In the genomic region with DNA sequence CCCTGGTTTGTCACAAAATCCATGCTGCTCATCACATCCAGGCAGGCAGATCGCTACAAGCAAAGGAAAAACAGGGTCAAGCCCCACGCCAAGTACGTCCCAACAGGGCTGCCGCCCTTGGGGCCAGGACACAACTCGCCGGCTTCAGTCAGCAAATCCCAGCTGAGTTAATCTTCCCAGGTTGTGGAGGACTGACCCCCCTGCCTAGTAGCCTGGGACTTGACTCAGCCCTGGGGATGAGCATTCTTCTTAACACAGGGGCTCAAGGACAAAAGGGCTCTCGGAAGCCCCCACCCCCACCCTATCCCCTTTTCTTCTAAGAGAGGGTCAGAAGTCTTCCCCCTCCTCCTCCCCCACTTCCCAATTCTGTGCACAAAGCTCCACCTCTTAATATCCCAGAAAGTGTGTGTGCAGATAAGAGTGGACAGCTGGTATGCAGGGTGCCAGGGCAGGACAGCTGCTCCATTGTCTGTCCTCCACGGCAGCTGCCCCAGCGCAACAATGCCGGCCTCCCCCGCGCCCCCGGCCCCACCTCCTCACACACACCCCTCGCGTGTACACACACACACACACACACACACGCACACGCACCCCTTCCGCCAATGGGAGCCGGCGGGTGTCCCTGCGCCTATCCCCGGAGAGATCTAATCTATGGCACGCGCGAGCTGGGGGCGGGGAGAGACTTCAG, we compare ENCODE assay signal across 9 cellular contexts. TPM values are rescaled to one million over a fixed set of nuclear protein-coding genes. Genes with fewer than 3 reads are reported as not detected.
A peak's percentile ranks its signal among the peaks of the same experiment; 100 is the strongest.
DNase-seq lines count a peak whose midpoint lies in the region; ATAC-seq and TF ChIP-seq lines count a peak whose summit lies in the region.
"Had no signal": no experiment of that assay in that cellular context is flagged by ENCODE, and none has a peak within 500 bp of the region (broad histone marks: within the 10 kb centered on the region; RNA-seq: fewer than 3 reads in every experiment).

No MANE protein-coding gene starts in this region.

- no peak for TF ChIP-seq RAD21 in neural cell (conservative IDR thresholded peaks at IDR 0.05)

- H3K79me2 ChIP-seq in neural cell (replicated peaks; ENCODE audit: insufficient read depth, low read length), result peaks cover 49% of the 10 kb centered on the region

- H3K4me3 Mint-ChIP-seq in CD14-positive monocyte, result peak overlapping the region in 1 of 2 donors; percentile 68

- no peak for ATAC-seq in GM18519 (IDR thresholded peaks at IDR 0.05; ENCODE audit: low FRiP score, unreplicated experiment)

- no peak overlapping the region for H3K27ac ChIP-seq in neural cell (ENCODE audit: low read length)
- no peak overlapping the region for H3K27ac ChIP-seq in brain microvascular endothelial cell
- H3K27ac ChIP-seq: BLaER1 had no signal

- no peak overlapping the region for H3K27ac Mint-ChIP-seq in CD14-positive monocyte

- H3K9me2 ChIP-seq in neural cell (ENCODE audit: insufficient read depth, low read length), result no peaks in the 10 kb centered on the region

- peaks cover 11% of the 10 kb centered on the region in 2 donors for H3K36me3 Mint-ChIP-seq in CD14-positive monocyte

- H3K27me3 ChIP-seq in neural cell (ENCODE audit: insufficient read depth, low read depth, low read length) (no peaks in the 10 kb centered on the region), brain microvascular endothelial cell (replicated peaks) (peaks cover 28% of the 10 kb centered on the region)

- no peak for TF ChIP-seq EP300 in neural cell (conservative IDR thresholded peaks at IDR 0.05; ENCODE audit: poor library complexity, severe bottlenecking)

- in situ Hi-C loops in brain microvascular endothelial cell (cut with HindIII; ENCODE audit: low pct_ligation_motif_present, low sequenced_read_pairs), result no loop called here

- TF ChIP-seq CTCF in CD14-positive monocyte (IDR thresholded peaks at IDR 0.05), result no peak
- no peak for TF ChIP-seq CTCF in epithelial cell of esophagus (IDR thresholded peaks at IDR 0.05; ENCODE audit: insufficient read depth, low read depth, low read length, missing control alignments)
- TF ChIP-seq CTCF in neural cell (IDR thresholded peaks at IDR 0.05; ENCODE audit: poor library complexity, severe bottlenecking), result no peak
- no peak for TF ChIP-seq CTCF in brain microvascular endothelial cell (IDR thresholded peaks at IDR 0.05; ENCODE audit: low read depth, low read length, missing control alignments)

- H2AFZ ChIP-seq in neural cell (ENCODE audit: low read depth, low read length), result no peak overlapping the region

- intact Hi-C loops in CD14-positive monocyte (cut with micrococcal nuclease), result no loop called here

- peaks cover 20% of the 10 kb centered on the region for H4K20me1 ChIP-seq in neural cell (ENCODE audit: insufficient read depth)

- peaks cover 12% of the 10 kb centered on the region for H3K4me1 Mint-ChIP-seq in CD14-positive monocyte

- no peaks in the 10 kb centered on the region for H3K9me3 ChIP-seq in neural cell (ENCODE audit: low read length)
- H3K9me3 ChIP-seq: BLaER1 had no signal

- no peaks in the 10 kb centered on the region for H3K36me3 ChIP-seq in neural cell (ENCODE audit: insufficient read depth, low read length)
- no peaks in the 10 kb centered on the region for H3K36me3 ChIP-seq in brain microvascular endothelial cell (replicated peaks)
- H3K36me3 ChIP-seq: BLaER1 had no signal

- peak overlapping the region; percentile 34 for H3K9ac ChIP-seq in neural cell (ENCODE audit: low read length)
- H3K9ac ChIP-seq: BLaER1 had no signal

- peaks cover 0 to 15% (median 10%) of the 10 kb centered on the region in 7 donors for H3K9me3 Mint-ChIP-seq in CD14-positive monocyte

- DNase-seq in CD14-positive monocyte (ENCODE audit: low spot score) (peak; percentile 41), NCI-H69 (lab: John Stamatoyannopoulos, UW) (peak; percentile 64), epithelial cell of esophagus (ENCODE audit: low read depth) (no peak), brain microvascular endothelial cell (no peak), NCI-H1048 (lab: John Stamatoyannopoulos, UW) (no peak)
- no peak for DNase-seq in activated naive CD4-positive, alpha-beta T cell (lab: John Stamatoyannopoulos, UW)

- H3K27me3 Mint-ChIP-seq in CD14-positive monocyte (ENCODE audit: low read depth in 3 of 3), result peaks cover 52 to 74% (median 59%) of the 10 kb centered on the region in 3 donors

- H3K4me2 ChIP-seq in neural cell (ENCODE audit: low read length), result peak overlapping the region; percentile 54
- H3K4me2 ChIP-seq: BLaER1 had no signal

- no peaks in the 10 kb centered on the region for H3F3A ChIP-seq in neural cell (ENCODE audit: insufficient read depth, low read length, poor library complexity, severe bottlenecking)

- peak overlapping the region; percentile 72 for H3K4me3 ChIP-seq in epithelial cell of esophagus (ENCODE audit: low read length)
- H3K4me3 ChIP-seq in neural cell (ENCODE audit: low read length), result peak overlapping the region; percentile 97
- H3K4me3 ChIP-seq in brain microvascular endothelial cell (ENCODE audit: low read depth, low read length), result no peak overlapping the region
- H3K4me3 ChIP-seq: BLaER1 had no signal

TF ChIP-seq in neural cell, 6 proteins besides CTCF, POLR2A, EP300 and RAD21:
- no peak for TF ChIP-seq SMC3 (conservative IDR thresholded peaks at IDR 0.05; ENCODE audit: poor library complexity)
- no peak for TF ChIP-seq POLR2AphosphoS5 (IDR thresholded peaks at IDR 0.05)
- TF ChIP-seq, protein P1, sequence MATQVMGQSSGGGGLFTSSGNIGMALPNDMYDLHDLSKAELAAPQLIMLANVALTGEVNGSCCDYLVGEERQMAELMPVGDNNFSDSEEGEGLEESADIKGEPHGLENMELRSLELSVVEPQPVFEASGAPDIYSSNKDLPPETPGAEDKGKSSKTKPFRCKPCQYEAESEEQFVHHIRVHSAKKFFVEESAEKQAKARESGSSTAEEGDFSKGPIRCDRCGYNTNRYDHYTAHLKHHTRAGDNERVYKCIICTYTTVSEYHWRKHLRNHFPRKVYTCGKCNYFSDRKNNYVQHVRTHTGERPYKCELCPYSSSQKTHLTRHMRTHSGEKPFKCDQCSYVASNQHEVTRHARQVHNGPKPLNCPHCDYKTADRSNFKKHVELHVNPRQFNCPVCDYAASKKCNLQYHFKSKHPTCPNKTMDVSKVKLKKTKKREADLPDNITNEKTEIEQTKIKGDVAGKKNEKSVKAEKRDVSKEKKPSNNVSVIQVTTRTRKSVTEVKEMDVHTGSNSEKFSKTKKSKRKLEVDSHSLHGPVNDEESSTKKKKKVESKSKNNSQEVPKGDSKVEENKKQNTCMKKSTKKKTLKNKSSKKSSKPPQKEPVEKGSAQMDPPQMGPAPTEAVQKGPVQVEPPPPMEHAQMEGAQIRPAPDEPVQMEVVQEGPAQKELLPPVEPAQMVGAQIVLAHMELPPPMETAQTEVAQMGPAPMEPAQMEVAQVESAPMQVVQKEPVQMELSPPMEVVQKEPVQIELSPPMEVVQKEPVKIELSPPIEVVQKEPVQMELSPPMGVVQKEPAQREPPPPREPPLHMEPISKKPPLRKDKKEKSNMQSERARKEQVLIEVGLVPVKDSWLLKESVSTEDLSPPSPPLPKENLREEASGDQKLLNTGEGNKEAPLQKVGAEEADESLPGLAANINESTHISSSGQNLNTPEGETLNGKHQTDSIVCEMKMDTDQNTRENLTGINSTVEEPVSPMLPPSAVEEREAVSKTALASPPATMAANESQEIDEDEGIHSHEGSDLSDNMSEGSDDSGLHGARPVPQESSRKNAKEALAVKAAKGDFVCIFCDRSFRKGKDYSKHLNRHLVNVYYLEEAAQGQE (IDR thresholded peaks at IDR 0.05; ENCODE audit: borderline replicate concordance), result no peak
- no peak for TF ChIP-seq MXI1 (conservative IDR thresholded peaks at IDR 0.05; ENCODE audit: poor library complexity, severe bottlenecking)
- no peak for TF ChIP-seq TAF1 (IDR thresholded peaks at IDR 0.05; ENCODE audit: low read depth)
- TF ChIP-seq EZH2 (IDR thresholded peaks at IDR 0.05; ENCODE audit: borderline replicate concordance, insufficient read depth, low read length, poor library complexity, severe bottlenecking), result no peak

RNA-seq across cellular contexts. Expression of a gene that starts 4.5 kb away (rescaled TPM):
- polyA plus RNA-seq in CD14-positive monocyte, result not detected
- 24.6 and 26.1 TPM in 2 replicates for polyA plus RNA-seq in neural cell
- polyA minus RNA-seq in neural cell, result 25.9 and 26.1 TPM in 2 replicates

RNA-seq across cellular contexts. Expression of a gene that starts 20.2 kb away (rescaled TPM):
- 10 to 100 TPM; 11.2 to 20.2 TPM for polyA plus RNA-seq in CD14-positive monocyte
- 14.1 and 17.9 TPM in 2 replicates for polyA plus RNA-seq in neural cell
- polyA minus RNA-seq in neural cell, result 43.6 and 48.9 TPM in 2 replicates

Comparison
In these comparisons a context has a peak if more than half of its experiments do, and no peak if none do; other contexts are left out.
1. DNase-seq: peak in CD14-positive monocyte (single experiment) and NCI-H69 (single experiment); none in epithelial cell of esophagus (single experiment), brain microvascular endothelial cell (single experiment), activated naive CD4-positive, alpha-beta T cell (0 of 4) and NCI-H1048 (single experiment).
2. RNA of a gene that starts 4.5 kb away (polyA plus RNA-seq): 24.6 to 26.1 TPM in neural cell; not detected in CD14-positive monocyte; every median in the first group is over 10 times any median in the second.